In the genomic region with DNA sequence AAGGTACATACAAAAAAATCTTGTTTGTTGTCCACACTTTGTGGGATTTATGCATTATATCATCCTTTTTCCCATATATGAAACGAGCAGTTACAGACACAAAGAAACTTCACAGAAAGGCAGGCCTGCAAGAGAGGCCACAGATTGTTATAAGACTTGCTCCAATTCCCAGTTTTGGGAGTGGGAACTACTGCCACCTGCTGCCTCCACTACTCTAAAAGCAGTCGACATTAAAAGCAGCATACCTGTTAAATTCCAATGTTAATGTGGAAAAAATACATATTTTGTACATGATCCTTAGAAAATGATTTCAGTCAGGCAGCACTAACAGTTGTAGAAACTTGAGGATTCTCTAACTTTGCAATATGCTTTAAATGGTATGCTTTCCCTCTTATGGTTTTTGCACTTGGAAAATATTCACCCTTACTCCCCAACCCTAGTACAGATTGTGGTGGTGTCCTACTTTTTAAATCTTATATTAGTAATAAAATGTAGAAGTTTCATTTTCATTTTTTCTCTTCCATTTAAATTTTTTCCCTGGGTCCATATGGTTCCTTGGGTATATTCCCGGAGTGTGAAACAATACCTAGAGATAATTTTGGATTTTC, we compare ENCODE assay signal across 8 cellular contexts. TPM values are rescaled to one million over a fixed set of nuclear protein-coding genes. Genes with fewer than 3 reads are reported as not detected.
DNase-seq lines count a peak whose midpoint lies in the region; ATAC-seq and TF ChIP-seq lines count a peak whose summit lies in the region.

No MANE protein-coding gene starts in this region.

- no peak overlapping the region for H3K4me3 Mint-ChIP-seq in progenitor cell of endocrine pancreas (ENCODE audit: low read depth)

- DNase-seq in HAP-1 (ENCODE audit: low spot score in 2 of 2) (peak; percentile 64 to 79), OCI-M1 (lab: John Stamatoyannopoulos, UW) (peak; percentile 66), fibroblast of mammary gland (ENCODE audit: low read depth) (peak; percentile 25), progenitor cell of endocrine pancreas (ENCODE audit: low spot score, unreplicated experiment) (peak; percentile 22)

- no peaks in the 10 kb centered on the region for H3K9me3 ChIP-seq in HAP-1

- peak; percentile 42 for TF ChIP-seq CTCF in fibroblast of mammary gland (conservative IDR thresholded peaks at IDR 0.05; ENCODE audit: control insufficient read depth, insufficient read depth, low read depth, low read length)
- peak; percentile 69 for TF ChIP-seq CTCF in progenitor cell of endocrine pancreas (IDR thresholded peaks at IDR 0.05; ENCODE audit: unreplicated experiment)

- no peaks in the 10 kb centered on the region for H3K36me3 ChIP-seq in HAP-1 (replicated peaks)

- peaks cover 41% of the 10 kb centered on the region for H3K4me1 ChIP-seq in HAP-1

- H3K27ac Mint-ChIP-seq in progenitor cell of endocrine pancreas = peak overlapping the region; percentile 93

- no peaks in the 10 kb centered on the region for H3K27me3 Mint-ChIP-seq in progenitor cell of endocrine pancreas

- ATAC-seq in GM19023 (IDR thresholded peaks at IDR 0.05; ENCODE audit: unreplicated experiment) (no peak), GM21825 (IDR thresholded peaks at IDR 0.05; ENCODE audit: unreplicated experiment) (no peak), HG03457 (IDR thresholded peaks at IDR 0.05; ENCODE audit: unreplicated experiment) (no peak), HG03135 (IDR thresholded peaks at IDR 0.05; ENCODE audit: unreplicated experiment) (no peak)

- H3K27me3 ChIP-seq in HAP-1 (ENCODE audit: low read depth) = no peaks in the 10 kb centered on the region

- no peaks in the 10 kb centered on the region for H3K36me3 Mint-ChIP-seq in progenitor cell of endocrine pancreas (ENCODE audit: insufficient read depth)

- no peaks in the 10 kb centered on the region for H3K9me3 Mint-ChIP-seq in progenitor cell of endocrine pancreas (ENCODE audit: low read depth)

- H3K4me1 Mint-ChIP-seq in progenitor cell of endocrine pancreas (ENCODE audit: low read depth) = peaks cover 53% of the 10 kb centered on the region

- in situ Hi-C loops in HAP-1 (cut with MboI; ENCODE audit: low sequenced_read_pairs) = no loop called here

- H3K4me3 ChIP-seq in HAP-1 = no peak overlapping the region
- no peak overlapping the region for H3K4me3 ChIP-seq in fibroblast of mammary gland (ENCODE audit: control insufficient read depth, low read depth, low read length)

RNA-seq across cellular contexts. Expression of a gene that starts 37.9 kb away (rescaled TPM):
- total RNA-seq in progenitor cell of endocrine pancreas = 16.6 and 20.1 TPM in 2 replicates
